Comparison of ENCODE assay signal across 8 cellular contexts in the genomic region with DNA sequence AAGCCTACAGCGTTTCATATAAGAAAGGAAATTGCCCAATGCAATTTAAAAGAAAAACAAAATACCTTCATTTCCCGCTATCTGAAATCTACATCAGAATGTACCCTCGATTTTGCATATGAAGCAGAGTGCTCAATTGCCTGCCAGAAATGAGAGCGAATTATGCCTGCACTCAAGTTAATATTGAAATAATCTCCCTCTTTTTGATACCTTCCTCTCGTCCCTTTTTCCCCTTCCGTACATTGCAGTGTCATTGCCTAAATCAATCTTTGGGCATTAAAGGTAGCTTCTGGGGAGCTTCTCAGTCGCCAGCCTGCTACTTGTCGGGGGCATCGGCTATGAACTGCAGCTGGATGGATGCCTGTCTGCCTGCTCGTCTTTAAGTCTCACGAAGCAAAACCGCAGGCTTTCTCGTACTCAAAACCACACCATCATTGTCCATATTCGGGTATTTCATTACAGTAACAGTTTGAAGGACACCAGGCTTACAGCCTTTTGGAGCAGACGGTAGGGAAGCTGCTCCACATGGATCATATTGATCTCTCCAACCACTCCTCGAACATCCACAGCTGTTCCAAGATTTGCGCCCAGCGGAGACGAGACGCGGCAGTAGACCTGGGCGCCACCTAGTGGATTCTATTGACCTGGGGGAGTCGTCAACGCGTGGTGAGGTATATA.
DNase-seq lines count a peak whose midpoint lies in the region; ATAC-seq, FAIRE-seq and TF ChIP-seq lines count a peak whose summit lies in the region.

No MANE protein-coding gene starts in this region.

- no peak for TF ChIP-seq POLR2A in adrenal gland (IDR thresholded peaks at IDR 0.05)

- FAIRE-seq in frontal cortex (lab: Jason Lieb, UNC), result no peak

- H3K27ac ChIP-seq in adrenal gland (no peak overlapping the region), right cardiac atrium (ENCODE audit: low read length) (no peak overlapping the region)

- H3K4me1 ChIP-seq in adrenal gland (replicated peaks in 1 of 2), result peaks cover 0 to 6% of the 10 kb centered on the region in 2 donors
- no peaks in the 10 kb centered on the region for H3K4me1 ChIP-seq in right cardiac atrium (ENCODE audit: control insufficient read depth, insufficient read depth, low read length)

- WGBS in adrenal gland, 4 donors, result 7% methylated on average over 25 of the region's 25 CpGs
- WGBS in right cardiac atrium, result 2% methylated on average over 25 of the region's 25 CpGs

- H3K4me3 ChIP-seq in GM12875 (ENCODE audit: low read depth, low read length) (peak overlapping the region; percentile 51), adrenal gland (peak overlapping the region in 2 of 4 donors; percentile 13 to 55), right cardiac atrium (ENCODE audit: low read length) (peak overlapping the region; percentile 31)

- ATAC-seq in HG02763 (IDR thresholded peaks at IDR 0.05; ENCODE audit: unreplicated experiment) (peak; percentile 86), right cardiac atrium (peak; percentile 80 to 93)

- peak; percentile 61 for DNase-seq in NCI-H128 (lab: John Stamatoyannopoulos, UW; ENCODE audit: unreplicated experiment)
- peak; percentile 61 for DNase-seq in T follicular helper cell (ENCODE audit: low read depth)
- DNase-seq in adrenal gland, result peak; percentile 70 to 89 (median 82)
- peak; percentile 67 to 85 (median 76) for DNase-seq in right cardiac atrium
- peak; percentile 92 for DNase-seq in retina
- no peak for DNase-seq in frontal cortex (ENCODE audit: low spot score in 2 of 2)

- intact Hi-C loops in adrenal gland (cut with DNase I), result loop anchor here in 1 of 2 donors (5.0 to 10.0 kb wide), 2 partner anchors 334 to 491 kb away; no protein-coding TSS in a partner anchor
- intact Hi-C loops in right cardiac atrium (cut with DNase I), result loop anchor here in 2 of 4 donors (5.0 to 10.0 kb wide), 2 partner anchors 1014 to 1021 kb away; a partner anchor contains a TSS

- peak; percentile 93 for TF ChIP-seq CTCF in GM12875 (IDR thresholded peaks at IDR 0.05; ENCODE audit: borderline replicate concordance, insufficient read depth, low read depth, low read length)
- TF ChIP-seq CTCF in adrenal gland (IDR thresholded peaks at IDR 0.05), result peak; percentile 51 to 85 (median 71)

- H3K36me3 ChIP-seq in adrenal gland (replicated peaks in 1 of 2), result no peaks in the 10 kb centered on the region

- H3K9me3 ChIP-seq in adrenal gland (replicated peaks in 1 of 3), result no peaks in the 10 kb centered on the region
- no peaks in the 10 kb centered on the region for H3K9me3 ChIP-seq in right cardiac atrium (ENCODE audit: control insufficient read depth, low read length)

- H3K27me3 ChIP-seq in adrenal gland, result peaks cover 12% of the 10 kb centered on the region
- H3K27me3 ChIP-seq in right cardiac atrium (ENCODE audit: control insufficient read depth, insufficient read depth), result peaks cover 4% of the 10 kb centered on the region

Comparison
In these comparisons a context has a peak if more than half of its experiments do, and no peak if none do; other contexts are left out.
1. DNase-seq: peak in NCI-H128 (single experiment), T follicular helper cell (single experiment), adrenal gland (7 of 7), right cardiac atrium (3 of 3) and retina (single experiment); none in frontal cortex (0 of 2).